Comparison of ENCODE assay signal across 8 cellular contexts in genomic region chr5:172849636-172850453, GRCh38. TPM values are rescaled to one million over a fixed set of nuclear protein-coding genes. Genes with fewer than 3 reads are reported as not detected.
DNase-seq lines count a peak whose midpoint lies in the region; ATAC-seq and TF ChIP-seq lines count a peak whose summit lies in the region.

No MANE protein-coding gene starts in this region.

- no peak for TF ChIP-seq POLR2A in uterus (IDR thresholded peaks at IDR 0.05)
- TF ChIP-seq POLR2A in esophagus muscularis mucosa (IDR thresholded peaks at IDR 0.05; ENCODE audit: low read depth) = no peak

- H3K36me3 ChIP-seq in psoas muscle (ENCODE audit: insufficient read depth in 1 of 2, low read depth in 1 of 2) (no peaks in the 10 kb centered on the region), A673 (ENCODE audit: insufficient read depth, low read length, poor library complexity, severe bottlenecking) (no peaks in the 10 kb centered on the region), uterus (no peaks in the 10 kb centered on the region), esophagus muscularis mucosa (peaks cover 0 to 3% (median 0%) of the 10 kb centered on the region in 4 donors)

- ATAC-seq in GM18861 (IDR thresholded peaks at IDR 0.05; ENCODE audit: unreplicated experiment) = peak; percentile 60
- ATAC-seq in HG02884 (IDR thresholded peaks at IDR 0.05; ENCODE audit: unreplicated experiment) = peak; percentile 46
- ATAC-seq in activated naive CD8-positive, alpha-beta T cell treated with anti-CD3 and anti-CD28 coated beads, Interleukin-2, amount 10 ng/mL, durations not matched to agents 7 days and 5 days (ENCODE audit: low read depth) = no peak
- peak; percentile 19 to 57 (median 26) for ATAC-seq in psoas muscle

- no peaks in the 10 kb centered on the region for H3K27me3 Mint-ChIP-seq in activated naive CD8-positive, alpha-beta T cell treated with anti-CD3 and anti-CD28 coated beads, Interleukin-2, amount 10 ng/mL, durations not matched to agents 7 days and 5 days
- no peaks in the 10 kb centered on the region for H3K27me3 Mint-ChIP-seq in type B pancreatic cell

- no peak for TF ChIP-seq EP300 in esophagus muscularis mucosa (IDR thresholded peaks at IDR 0.05)

- H3K27me3 ChIP-seq in psoas muscle (ENCODE audit: insufficient read depth in 3 of 3, low read length in 2 of 3) (no peaks in the 10 kb centered on the region), A673 (replicated peaks; ENCODE audit: insufficient read depth, low read depth, low read length, poor library complexity) (no peaks in the 10 kb centered on the region), uterus (no peaks in the 10 kb centered on the region), esophagus muscularis mucosa (no peaks in the 10 kb centered on the region)

- peaks cover 52% of the 10 kb centered on the region for H3K4me1 ChIP-seq in psoas muscle
- peaks cover 4% of the 10 kb centered on the region for H3K4me1 ChIP-seq in A673 (ENCODE audit: insufficient read depth, low read length, poor library complexity, severe bottlenecking)
- H3K4me1 ChIP-seq in uterus = peaks cover 2 to 3% of the 10 kb centered on the region in 2 donors
- peaks cover 39 to 80% (median 74%) of the 10 kb centered on the region in 4 donors for H3K4me1 ChIP-seq in esophagus muscularis mucosa

- H3K27ac ChIP-seq in psoas muscle (no peak overlapping the region), A673 (ENCODE audit: low read depth, low read length, poor library complexity, severe bottlenecking) (no peak overlapping the region), uterus (no peak overlapping the region), esophagus muscularis mucosa (replicated peaks in 1 of 4) (no peak overlapping the region)

- no TSS peak for BruUV-seq in A673 (replicated peaks; lab: Mats Ljungman, UMichigan)

- TF ChIP-seq CTCF in psoas muscle (IDR thresholded peaks at IDR 0.05) (no peak), A673 (conservative IDR thresholded peaks at IDR 0.05; ENCODE audit: low read depth, low read length) (no peak), uterus (IDR thresholded peaks at IDR 0.05) (no peak), type B pancreatic cell (conservative IDR thresholded peaks at IDR 0.05) (no peak), esophagus muscularis mucosa (IDR thresholded peaks at IDR 0.05) (no peak)

- H3K4me1 Mint-ChIP-seq in activated naive CD8-positive, alpha-beta T cell treated with anti-CD3 and anti-CD28 coated beads, Interleukin-2, amount 10 ng/mL, durations not matched to agents 7 days and 5 days = peaks cover 34% of the 10 kb centered on the region
- H3K4me1 Mint-ChIP-seq in type B pancreatic cell (ENCODE audit: unreplicated experiment) = peaks cover 33% of the 10 kb centered on the region

- DNase-seq in activated naive CD8-positive, alpha-beta T cell treated with anti-CD3 and anti-CD28 coated beads, Interleukin-2, amount 10 ng/mL, durations not matched to agents 7 days and 5 days = no peak
- DNase-seq in psoas muscle (peak; percentile 41 to 72), A673 (ENCODE audit: low spot score) (no peak), uterus (no peak), type B pancreatic cell (ENCODE audit: extremely low spot score, unreplicated experiment) (no peak), esophagus muscularis mucosa (ENCODE audit: extremely low spot score) (no peak)

- H3K36me3 Mint-ChIP-seq in activated naive CD8-positive, alpha-beta T cell treated with anti-CD3 and anti-CD28 coated beads, Interleukin-2, amount 10 ng/mL, durations not matched to agents 7 days and 5 days = peaks cover 6% of the 10 kb centered on the region
- no peaks in the 10 kb centered on the region for H3K36me3 Mint-ChIP-seq in type B pancreatic cell

- 59 to 73% (median 65%) methylated on average over 13 to 15 of the region's 15 CpGs for WGBS in psoas muscle, 3 donors
- 87% methylated on average over 9 of the region's 15 CpGs for WGBS in esophagus muscularis mucosa

- peak overlapping the region; percentile 77 for H3K27ac Mint-ChIP-seq in activated naive CD8-positive, alpha-beta T cell treated with anti-CD3 and anti-CD28 coated beads, Interleukin-2, amount 10 ng/mL, durations not matched to agents 7 days and 5 days
- H3K27ac Mint-ChIP-seq in type B pancreatic cell = no peak overlapping the region

- intact Hi-C loops in psoas muscle (cut with DNase I) (no loop called here), A673 (cut with micrococcal nuclease; ENCODE audit: unreplicated experiment) (no loop called here), uterus (cut with DNase I; ENCODE audit: low total_unique reads) (no loop called here), esophagus muscularis mucosa (cut with DNase I) (no loop called here)

- POLR2A ChIA-PET in activated naive CD8-positive, alpha-beta T cell treated with anti-CD3 and anti-CD28 coated beads, Interleukin-2, amount 10 ng/mL, durations not matched to agents 7 days and 5 days (lab: Charles Lee) = interaction anchor here (1.2 kb wide), 1 partner anchor 80 kb away, joined by 3 read pairs; no protein-coding TSS in a partner anchor
- POLR2A ChIA-PET in A673 (lab: Charles Lee; ENCODE audit: low non-redundant PET) = no interaction called here

- H3K9me3 ChIP-seq in psoas muscle = no peaks in the 10 kb centered on the region
- no peaks in the 10 kb centered on the region for H3K9me3 ChIP-seq in A673 (ENCODE audit: low read depth, low read length, poor library complexity, severe bottlenecking)
- H3K9me3 ChIP-seq in uterus = no peaks in the 10 kb centered on the region
- H3K9me3 ChIP-seq in esophagus muscularis mucosa = no peaks in the 10 kb centered on the region

- no peaks in the 10 kb centered on the region for H3K9me3 Mint-ChIP-seq in activated naive CD8-positive, alpha-beta T cell treated with anti-CD3 and anti-CD28 coated beads, Interleukin-2, amount 10 ng/mL, durations not matched to agents 7 days and 5 days
- no peaks in the 10 kb centered on the region for H3K9me3 Mint-ChIP-seq in type B pancreatic cell

- CTCF ChIA-PET in A673 (lab: Charles Lee) = no interaction called here

- no peak overlapping the region for H3K4me3 ChIP-seq in psoas muscle
- no peak overlapping the region for H3K4me3 ChIP-seq in A673 (ENCODE audit: low read depth, low read length, poor library complexity, severe bottlenecking)
- H3K4me3 ChIP-seq in uterus = no peak overlapping the region
- no peak overlapping the region for H3K4me3 ChIP-seq in esophagus muscularis mucosa

- H3K4me3 Mint-ChIP-seq in activated naive CD8-positive, alpha-beta T cell treated with anti-CD3 and anti-CD28 coated beads, Interleukin-2, amount 10 ng/mL, durations not matched to agents 7 days and 5 days = no peak overlapping the region
- H3K4me3 Mint-ChIP-seq in type B pancreatic cell = no peak overlapping the region

RNA-seq across cellular contexts. Expression of gene ERGIC1, which starts 15.8 kb away (rescaled TPM):
- total RNA-seq in activated naive CD8-positive, alpha-beta T cell treated with anti-CD3 and anti-CD28 coated beads, Interleukin-2, amount 10 ng/mL, durations not matched to agents 7 days and 5 days = 10 to 100 TPM; 59.5 to 63.2 TPM
- total RNA-seq in psoas muscle (10 to 100 TPM; 49.9 to 86.5 (median 53.7) TPM), A673 (2021) (44.2 and 48.7 TPM in 2 replicates), uterus (100 to 1,000 TPM in 1 of 4 donors, 10 to 100 TPM in 3; 34.8 to 130 (median 67.7) TPM), type B pancreatic cell (ENCODE audit: low replicate concordance) (85.2 and 105 TPM in 2 replicates), esophagus muscularis mucosa (100 to 1,000 TPM; 105 to 161 (median 145) TPM)
- 100 to 1,000 TPM in 1 of 3 donors, 10 to 100 TPM in 2; 50.5 to 116 (median 60.1) TPM for polyA plus RNA-seq in psoas muscle

Comparison
In these comparisons a context has a peak if more than half of its experiments do, and no peak if none do; other contexts are left out.
1. DNase-seq: peak in psoas muscle (2 of 2); none in activated naive CD8-positive, alpha-beta T cell treated with anti-CD3 and anti-CD28 coated beads, Interleukin-2, amount 10 ng/mL, durations not matched to agents 7 days and 5 days (single experiment), A673 (single experiment), uterus (0 of 2), type B pancreatic cell (single experiment) and esophagus muscularis mucosa (single experiment).